ENCODE assay signal across 8 cellular contexts in the genomic region with DNA sequence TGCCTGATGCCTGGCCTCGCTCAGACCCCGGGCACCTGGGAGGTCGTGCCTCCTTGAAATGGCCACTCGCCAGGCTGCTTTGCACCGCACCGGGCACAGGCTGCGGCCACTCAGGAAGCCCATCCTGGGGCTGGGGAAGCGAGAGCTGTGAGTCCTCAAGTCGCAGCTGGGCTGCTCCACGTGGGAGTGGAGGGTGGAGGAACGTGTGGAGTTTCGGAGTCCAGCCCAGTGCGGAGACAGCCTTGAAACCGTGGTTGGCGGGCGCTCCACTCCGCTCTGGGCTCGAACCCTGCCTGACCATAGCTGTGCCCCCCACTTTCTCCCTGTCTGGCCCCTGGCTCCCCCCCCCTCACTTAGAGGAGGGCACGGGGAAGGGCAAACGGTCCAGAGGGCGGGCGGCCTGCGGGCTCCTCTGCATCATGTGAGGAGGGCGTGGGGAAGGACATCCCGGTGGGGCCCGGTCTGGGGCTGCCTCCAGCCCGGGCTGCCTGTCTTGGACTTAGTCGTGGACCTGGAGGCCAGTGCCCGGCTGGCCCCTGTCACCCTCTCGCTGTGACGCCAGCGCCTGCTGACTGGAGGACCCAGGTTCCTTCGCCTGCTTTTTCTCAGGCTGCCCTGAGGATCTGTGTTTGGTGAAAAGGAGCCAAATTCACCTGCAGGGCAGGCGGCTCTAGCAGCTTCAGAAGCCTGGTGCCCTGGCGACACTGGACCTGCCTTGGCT. TPM values are rescaled to one million over a fixed set of nuclear protein-coding genes. Genes with fewer than 3 reads are reported as not detected.
DNase-seq lines count a peak whose midpoint lies in the region; ATAC-seq, FAIRE-seq and TF ChIP-seq lines count a peak whose summit lies in the region.

No MANE protein-coding gene starts in this region.

- no peak overlapping the region for H3K27ac Mint-ChIP-seq in activated CD4-positive, alpha-beta T cell treated with anti-CD3 and anti-CD28 coated beads, Interleukin-2, amount 10 ng/mL, durations not matched to agents 24 days and 14 days

- peaks cover 19% of the 10 kb centered on the region for H3K4me1 Mint-ChIP-seq in activated CD4-positive, alpha-beta T cell treated with anti-CD3 and anti-CD28 coated beads, Interleukin-2, amount 10 ng/mL, durations not matched to agents 24 days and 14 days

- TF ChIP-seq POLR2A in K562 (conservative IDR thresholded peaks at IDR 0.05), result no peak

- H3K27me3 ChIP-seq in K562 (ENCODE audit: control insufficient read depth in 2 of 2, insufficient read depth in 2 of 2, low read length in 2 of 2) (no peaks in the 10 kb centered on the region), thoracic aorta (replicated peaks; ENCODE audit: insufficient read depth) (no peaks in the 10 kb centered on the region)

- TF ChIP-seq CTCF in K562 (IDR thresholded peaks at IDR 0.05 in 2 of 3, conservative IDR thresholded peaks at IDR 0.05 in 1 of 3; ENCODE audit: insufficient read depth in 2 of 3, low read depth in 1 of 3, low read length in 3 of 3), result no peak
- TF ChIP-seq CTCF in thoracic aorta (IDR thresholded peaks at IDR 0.05), result no peak

- DNase-seq in activated CD4-positive, alpha-beta T cell treated with anti-CD3 and anti-CD28 coated beads, Interleukin-2, amount 10 ng/mL, durations not matched to agents 24 days and 14 days, result no peak
- DNase-seq in activated CD4-positive, alpha-beta T cell treated with anti-CD3 and anti-CD28 coated beads, Interleukin-2, amount 50 U/mL, for 4 hours, result no peak
- DNase-seq in K562 (ENCODE audit: extremely low read depth in 1 of 4, low spot score in 3 of 4) (no peak), left lobe of liver (ENCODE audit: low spot score) (peak; percentile 46), thoracic aorta (ENCODE audit: low spot score) (no peak), GDM1 (lab: John Stamatoyannopoulos, UW) (no peak)

- no peak for TF ChIP-seq EP300 in K562 (IDR thresholded peaks at IDR 0.05; ENCODE audit: low read length)

- H3K27ac ChIP-seq in K562 (ENCODE audit: extremely low read depth, low read depth, low read length), result peak overlapping the region; percentile 11; the same call in 1 of the 3 replicates
- H3K27ac ChIP-seq in thoracic aorta, result no peak overlapping the region

- CTCF ChIA-PET in K562 (lab: Yijun Ruan, JAX; ENCODE audit: low intra/inter-chr PET ratio), result no interaction called here

- TF ChIP-seq RAD21 in K562 (CRISPR knock-in tag; conservative IDR thresholded peaks at IDR 0.05 in 1 of 2, IDR thresholded peaks at IDR 0.05 in 1 of 2), result no peak

- peaks cover 43% of the 10 kb centered on the region for H3K36me3 Mint-ChIP-seq in activated CD4-positive, alpha-beta T cell treated with anti-CD3 and anti-CD28 coated beads, Interleukin-2, amount 10 ng/mL, durations not matched to agents 24 days and 14 days (ENCODE audit: low read depth)

- H3K36me3 ChIP-seq in K562 (ENCODE audit: control insufficient read depth, insufficient read depth, low read length), result peaks cover 64% of the 10 kb centered on the region
- peaks cover 32% of the 10 kb centered on the region for H3K36me3 ChIP-seq in thoracic aorta

- H3K9me3 Mint-ChIP-seq in activated CD4-positive, alpha-beta T cell treated with anti-CD3 and anti-CD28 coated beads, Interleukin-2, amount 10 ng/mL, durations not matched to agents 24 days and 14 days, result peaks cover 3% of the 10 kb centered on the region

- H3K4me3 ChIP-seq in K562 (peak overlapping the region; percentile 91; the same call in 1 of the 2 replicates), thoracic aorta (peak overlapping the region; percentile 89)

- H3K4me1 ChIP-seq in K562 (replicated peaks in 1 of 2; ENCODE audit: control insufficient read depth in 2 of 2, insufficient read depth in 2 of 2, low read length in 2 of 2), result peaks cover 12 to 60% of the 10 kb centered on the region in 2 experiments
- H3K4me1 ChIP-seq in thoracic aorta (ENCODE audit: control insufficient read depth in 1 of 2, low read depth in 2 of 2), result peaks cover 19 to 38% of the 10 kb centered on the region in 2 donors

- H3K9me3 ChIP-seq in K562 (replicated peaks; ENCODE audit: control insufficient read depth, insufficient read depth, low read depth, low read length) (no peaks in the 10 kb centered on the region), thoracic aorta (no peaks in the 10 kb centered on the region)

- H3K9me1 ChIP-seq in K562 (ENCODE audit: control insufficient read depth, insufficient read depth, low read length), result peaks cover 19% of the 10 kb centered on the region

- peaks cover 50% of the 10 kb centered on the region for H4K20me1 ChIP-seq in K562 (replicated peaks; ENCODE audit: control insufficient read depth, insufficient read depth, low read length)

- in situ Hi-C loops in K562 (cut with MboI), result no loop called here

- H3K4me2 ChIP-seq in K562 (ENCODE audit: insufficient read depth, low read length), result peak overlapping the region; percentile 87

- no peaks in the 10 kb centered on the region for H3K27me3 Mint-ChIP-seq in activated CD4-positive, alpha-beta T cell treated with anti-CD3 and anti-CD28 coated beads, Interleukin-2, amount 10 ng/mL, durations not matched to agents 24 days and 14 days

- H3K4me3 Mint-ChIP-seq in activated CD4-positive, alpha-beta T cell treated with anti-CD3 and anti-CD28 coated beads, Interleukin-2, amount 10 ng/mL, durations not matched to agents 24 days and 14 days, result peak overlapping the region; percentile 94

- ATAC-seq in K562, result no peak
- no peak for ATAC-seq in left lobe of liver
- no peak for ATAC-seq in thoracic aorta (ENCODE audit: insufficient number of reproducible peaks, low FRiP score, low read depth)
- no peak for ATAC-seq in HG03097 (IDR thresholded peaks at IDR 0.05; ENCODE audit: low FRiP score, unreplicated experiment)
- ATAC-seq in HG02885 (IDR thresholded peaks at IDR 0.05; ENCODE audit: poor library complexity, unreplicated experiment), result no peak

- H3K9ac ChIP-seq in K562 (ENCODE audit: insufficient read depth in 1 of 2, low read depth in 2 of 2, low read length in 2 of 2), result peak overlapping the region in 1 of 2 experiments; percentile 99; a peak in 3 of 4 replicates

- H2AFZ ChIP-seq in K562 (ENCODE audit: low read depth, low read length), result no peak overlapping the region

- intact Hi-C loops in activated CD4-positive, alpha-beta T cell treated with anti-CD3 and anti-CD28 coated beads, Interleukin-2, amount 10 ng/mL, durations not matched to agents 24 days and 14 days (cut with micrococcal nuclease), result loop anchor here (2.0 kb wide), 2 partner anchors 39 to 67 kb away; a partner anchor contains a TSS
- intact Hi-C loops in K562 (cut with micrococcal nuclease), result no loop called here

- POLR2A ChIA-PET in K562 (lab: Yijun Ruan, JAX), result interaction anchor here (1.2 to 1.7 kb wide), 3 partner anchors 11 to 20 kb away, joined by 3 to 6 read pairs (median 4); no protein-coding TSS in a partner anchor

- no peak for FAIRE-seq in K562 (lab: Jason Lieb, UNC)

- peaks cover 64% of the 10 kb centered on the region for H3K79me2 ChIP-seq in K562 (ENCODE audit: control insufficient read depth, insufficient read depth, low read length)

- 83% methylated on average over 29 of the region's 35 CpGs for WGBS in K562 (ENCODE audit: insufficient coverage, low coverage, missing lambda C conversion rate)

- no TSS peak for BruUV-seq in K562 (replicated peaks; lab: Mats Ljungman, UMichigan)

RNA-seq across cellular contexts. Expression of a gene that starts 2.5 kb away (rescaled TPM):
- 269 and 278 TPM in 2 replicates for total RNA-seq in activated CD4-positive, alpha-beta T cell treated with anti-CD3 and anti-CD28 coated beads, Interleukin-2, amount 10 ng/mL, durations not matched to agents 24 days and 14 days
- total RNA-seq in K562 (2011; cell fraction: chromatin; rRNA removed; ENCODE audit: low replicate concordance), result 163 and 370 TPM in 2 replicates
- 214 and 227 TPM in 2 replicates for total RNA-seq in K562 (2011; cell fraction: nucleolus; rRNA removed)
- 128 and 149 TPM in 2 replicates for total RNA-seq in K562 (2011; cell fraction: nucleoplasm; rRNA removed)
- total RNA-seq in K562 (2014; rRNA removed), result 64.7 and 104 TPM in 2 replicates
- 103 and 114 TPM in 2 replicates for total RNA-seq in K562 (2014; rRNA removed; fragmentation: Illumina TruSeq; extraction: Trizol)
- total RNA-seq in K562 (2015; rRNA removed; fragmentation: Illumina TruSeq; extraction: Trizol), result 96.9 and 104 TPM in 2 replicates
- total RNA-seq in K562 (2021), result 208 and 215 TPM in 2 replicates
- 132 and 145 TPM in 2 replicates for polyA plus RNA-seq in K562 (2011; rRNA removed)
- polyA plus RNA-seq in K562 (2011; cell fraction: cytosol; rRNA removed), result 67.6 and 119 TPM in 2 replicates
- polyA plus RNA-seq in K562 (2011; cell fraction: nucleus; rRNA removed), result 140 and 142 TPM in 2 replicates
- polyA plus RNA-seq in K562 (2012), result 143 and 153 TPM in 2 replicates
- polyA plus RNA-seq in K562 (2014; fragmentation: Illumina TruSeq; extraction: Trizol), result 222 and 254 TPM in 2 replicates
- polyA plus RNA-seq in K562 (2014; fragmentation: Nextera tagmentation; extraction: Ambion mirVana), result 10 to 100 TPM; 36.6 to 45.1 TPM
- polyA plus RNA-seq in K562 (2014; rRNA removed), result 171 and 184 TPM in 2 replicates
- 118 and 130 TPM in 2 replicates for polyA minus RNA-seq in K562 (2011; rRNA and poly(A)+ RNA removed)
- polyA minus RNA-seq in K562 (2011; cell fraction: cytosol; rRNA and poly(A)+ RNA removed), result 69.2 and 93.4 TPM in 2 replicates
- 62.3 and 72.8 TPM in 2 replicates for polyA minus RNA-seq in K562 (2011; cell fraction: nucleus; rRNA and poly(A)+ RNA removed)
- 28.0 TPM for total RNA-seq in left lobe of liver
- 10 to 100 TPM; 68.2 to 76.1 TPM for total RNA-seq in thoracic aorta

RNA-seq across cellular contexts. Expression of a gene that starts 21.5 kb away (rescaled TPM):
- 0.30 TPM in 1 of 2 replicates, not detected in the other for total RNA-seq in activated CD4-positive, alpha-beta T cell treated with anti-CD3 and anti-CD28 coated beads, Interleukin-2, amount 10 ng/mL, durations not matched to agents 24 days and 14 days
- total RNA-seq in K562 (2011; cell fraction: chromatin; rRNA removed; ENCODE audit: low replicate concordance), result 10.8 and 42.1 TPM in 2 replicates
- total RNA-seq in K562 (2011; cell fraction: nucleolus; rRNA removed), result 29.0 and 32.5 TPM in 2 replicates
- 13.0 and 13.4 TPM in 2 replicates for total RNA-seq in K562 (2011; cell fraction: nucleoplasm; rRNA removed)
- total RNA-seq in K562 (2014; rRNA removed), result 2.3 and 4.5 TPM in 2 replicates
- 0.06 and 0.18 TPM in 2 replicates for total RNA-seq in K562 (2014; rRNA removed; fragmentation: Illumina TruSeq; extraction: Trizol)
- total RNA-seq in K562 (2015; rRNA removed; fragmentation: Illumina TruSeq; extraction: Trizol), result 0.33 and 1.2 TPM in 2 replicates
- 3.3 and 3.4 TPM in 2 replicates for total RNA-seq in K562 (2021)
- polyA plus RNA-seq in K562 (2011; rRNA removed), result 0.81 and 1.8 TPM in 2 replicates
- 0.55 and 1.9 TPM in 2 replicates for polyA plus RNA-seq in K562 (2011; cell fraction: cytosol; rRNA removed)
- polyA plus RNA-seq in K562 (2011; cell fraction: nucleus; rRNA removed), result 15.2 and 24.6 TPM in 2 replicates
- polyA plus RNA-seq in K562 (2012), result 3.2 and 13.5 TPM in 2 replicates
- 0.34 and 1.1 TPM in 2 replicates for polyA plus RNA-seq in K562 (2014; fragmentation: Illumina TruSeq; extraction: Trizol)
- under 1 TPM in 1 of 2 experiments, not detected in 1; 0.03 TPM for polyA plus RNA-seq in K562 (2014; fragmentation: Nextera tagmentation; extraction: Ambion mirVana)
- polyA plus RNA-seq in K562 (2014; rRNA removed), result 1.5 and 4.5 TPM in 2 replicates
- 0.33 and 1.1 TPM in 2 replicates for polyA minus RNA-seq in K562 (2011; rRNA and poly(A)+ RNA removed)
- 1.7 and 1.9 TPM in 2 replicates for polyA minus RNA-seq in K562 (2011; cell fraction: cytosol; rRNA and poly(A)+ RNA removed)
- 8.8 and 11.0 TPM in 2 replicates for polyA minus RNA-seq in K562 (2011; cell fraction: nucleus; rRNA and poly(A)+ RNA removed)
- 8.1 TPM for total RNA-seq in left lobe of liver
- total RNA-seq in thoracic aorta, result 10 to 100 TPM in 1 of 2 donors, 1 to 10 TPM in 1; 2.5 to 15.7 TPM

RNA-seq across cellular contexts. Expression of a gene that starts 39.8 kb away (rescaled TPM):
- 81.5 and 88.2 TPM in 2 replicates for total RNA-seq in activated CD4-positive, alpha-beta T cell treated with anti-CD3 and anti-CD28 coated beads, Interleukin-2, amount 10 ng/mL, durations not matched to agents 24 days and 14 days
- 2.8 and 6.4 TPM in 2 replicates for total RNA-seq in K562 (2011; cell fraction: chromatin; rRNA removed; ENCODE audit: low replicate concordance)
- 8.8 and 12.3 TPM in 2 replicates for total RNA-seq in K562 (2011; cell fraction: nucleolus; rRNA removed)
- total RNA-seq in K562 (2011; cell fraction: nucleoplasm; rRNA removed), result 3.4 and 7.0 TPM in 2 replicates
- total RNA-seq in K562 (2014; rRNA removed), result 74.8 and 100.0 TPM in 2 replicates
- 6.7 TPM in 2 replicates for total RNA-seq in K562 (2014; rRNA removed; fragmentation: Illumina TruSeq; extraction: Trizol)
- 29.6 and 31.9 TPM in 2 replicates for total RNA-seq in K562 (2015; rRNA removed; fragmentation: Illumina TruSeq; extraction: Trizol)
- total RNA-seq in K562 (2021), result 50.5 and 53.7 TPM in 2 replicates
- 15.8 and 16.5 TPM in 2 replicates for polyA plus RNA-seq in K562 (2011; rRNA removed)
- polyA plus RNA-seq in K562 (2011; cell fraction: cytosol; rRNA removed), result 21.3 and 65.5 TPM in 2 replicates
- 12.1 and 18.1 TPM in 2 replicates for polyA plus RNA-seq in K562 (2011; cell fraction: nucleus; rRNA removed)
- polyA plus RNA-seq in K562 (2012), result 34.9 and 46.9 TPM in 2 replicates
- 10.3 and 22.1 TPM in 2 replicates for polyA plus RNA-seq in K562 (2014; fragmentation: Illumina TruSeq; extraction: Trizol)
- polyA plus RNA-seq in K562 (2014; fragmentation: Nextera tagmentation; extraction: Ambion mirVana), result 1 to 10 TPM; 1.5 to 2.4 TPM
- polyA plus RNA-seq in K562 (2014; rRNA removed), result 53.3 and 75.7 TPM in 2 replicates
- 2.6 and 4.5 TPM in 2 replicates for polyA minus RNA-seq in K562 (2011; rRNA and poly(A)+ RNA removed)
- polyA minus RNA-seq in K562 (2011; cell fraction: cytosol; rRNA and poly(A)+ RNA removed), result 17.2 and 24.6 TPM in 2 replicates
- polyA minus RNA-seq in K562 (2011; cell fraction: nucleus; rRNA and poly(A)+ RNA removed), result 7.1 and 7.8 TPM in 2 replicates
- 32.5 TPM for total RNA-seq in left lobe of liver
- total RNA-seq in thoracic aorta, result 100 to 1,000 TPM in 1 of 2 donors, 10 to 100 TPM in 1; 61.7 to 124 TPM

RNA-seq across cellular contexts. Expression of a gene that starts 39.8 kb away (rescaled TPM):
- 23.3 and 23.9 TPM in 2 replicates for total RNA-seq in activated CD4-positive, alpha-beta T cell treated with anti-CD3 and anti-CD28 coated beads, Interleukin-2, amount 10 ng/mL, durations not matched to agents 24 days and 14 days
- 42.1 and 68.9 TPM in 2 replicates for total RNA-seq in K562 (2011; cell fraction: chromatin; rRNA removed; ENCODE audit: low replicate concordance)
- 52.6 and 53.5 TPM in 2 replicates for total RNA-seq in K562 (2011; cell fraction: nucleolus; rRNA removed)
- 51.0 and 57.1 TPM in 2 replicates for total RNA-seq in K562 (2011; cell fraction: nucleoplasm; rRNA removed)
- total RNA-seq in K562 (2014; rRNA removed) (22.3 and 24.0 TPM in 2 replicates), K562 (2014; rRNA removed; fragmentation: Illumina TruSeq; extraction: Trizol) (4.7 and 6.1 TPM in 2 replicates), K562 (2015; rRNA removed; fragmentation: Illumina TruSeq; extraction: Trizol) (13.6 and 13.9 TPM in 2 replicates), K562 (2021) (19.9 and 22.2 TPM in 2 replicates), left lobe of liver (58.3 TPM), thoracic aorta (10 to 100 TPM; 67.9 to 69.7 TPM)
- polyA plus RNA-seq in K562 (2011; rRNA removed) (18.6 and 20.7 TPM in 2 replicates), K562 (2014; fragmentation: Illumina TruSeq; extraction: Trizol) (9.0 and 13.6 TPM in 2 replicates), K562 (2014; fragmentation: Nextera tagmentation; extraction: Ambion mirVana) (1 to 10 TPM in 1 of 2 experiments, under 1 TPM in 1; 0.69 to 1.0 TPM), K562 (2014; rRNA removed) (31.5 and 33.3 TPM in 2 replicates)
- 20.9 and 40.1 TPM in 2 replicates for polyA plus RNA-seq in K562 (2011; cell fraction: cytosol; rRNA removed)
- 55.5 and 97.5 TPM in 2 replicates for polyA plus RNA-seq in K562 (2011; cell fraction: nucleus; rRNA removed)
- polyA plus RNA-seq in K562 (2012), result 18.3 and 26.9 TPM in 2 replicates
- 1.6 and 5.7 TPM in 2 replicates for polyA minus RNA-seq in K562 (2011; rRNA and poly(A)+ RNA removed)
- polyA minus RNA-seq in K562 (2011; cell fraction: cytosol; rRNA and poly(A)+ RNA removed), result 7.7 and 10.3 TPM in 2 replicates
- 11.7 and 13.1 TPM in 2 replicates for polyA minus RNA-seq in K562 (2011; cell fraction: nucleus; rRNA and poly(A)+ RNA removed)

RNA-seq across cellular contexts. Expression of a gene that starts 56.0 kb away (rescaled TPM):
- total RNA-seq in activated CD4-positive, alpha-beta T cell treated with anti-CD3 and anti-CD28 coated beads, Interleukin-2, amount 10 ng/mL, durations not matched to agents 24 days and 14 days, result not detected in 2 replicates
- not detected in 2 replicates for total RNA-seq in K562 (2011; cell fraction: chromatin; rRNA removed; ENCODE audit: low replicate concordance)
- total RNA-seq in K562 (2011; cell fraction: nucleolus; rRNA removed), result not detected in 2 replicates
- total RNA-seq in K562 (2011; cell fraction: nucleoplasm; rRNA removed), result not detected in 2 replicates
- total RNA-seq in K562 (2014; rRNA removed) (not detected in 2 replicates), K562 (2014; rRNA removed; fragmentation: Illumina TruSeq; extraction: Trizol) (not detected in 2 replicates), K562 (2015; rRNA removed; fragmentation: Illumina TruSeq; extraction: Trizol) (not detected in 2 replicates), K562 (2021) (not detected in 2 replicates), left lobe of liver (not detected), thoracic aorta (1 to 10 TPM in 1 of 2 donors, not detected in 1; 3.1 TPM)
- polyA plus RNA-seq in K562 (2011; rRNA removed) (not detected in 2 replicates), K562 (2014; fragmentation: Illumina TruSeq; extraction: Trizol) (not detected in 2 replicates), K562 (2014; fragmentation: Nextera tagmentation; extraction: Ambion mirVana) (not detected), K562 (2014; rRNA removed) (not detected in 2 replicates)
- polyA plus RNA-seq in K562 (2011; cell fraction: cytosol; rRNA removed), result not detected in 2 replicates
- not detected in 2 replicates for polyA plus RNA-seq in K562 (2011; cell fraction: nucleus; rRNA removed)
- 0.07 TPM in 1 of 2 replicates, not detected in the other for polyA plus RNA-seq in K562 (2012)
- polyA minus RNA-seq in K562 (2011; rRNA and poly(A)+ RNA removed), result not detected in 2 replicates
- not detected in 2 replicates for polyA minus RNA-seq in K562 (2011; cell fraction: cytosol; rRNA and poly(A)+ RNA removed)
- not detected in 2 replicates for polyA minus RNA-seq in K562 (2011; cell fraction: nucleus; rRNA and poly(A)+ RNA removed)
